ENCODE assay signal across 15 cellular contexts in the genomic region with DNA sequence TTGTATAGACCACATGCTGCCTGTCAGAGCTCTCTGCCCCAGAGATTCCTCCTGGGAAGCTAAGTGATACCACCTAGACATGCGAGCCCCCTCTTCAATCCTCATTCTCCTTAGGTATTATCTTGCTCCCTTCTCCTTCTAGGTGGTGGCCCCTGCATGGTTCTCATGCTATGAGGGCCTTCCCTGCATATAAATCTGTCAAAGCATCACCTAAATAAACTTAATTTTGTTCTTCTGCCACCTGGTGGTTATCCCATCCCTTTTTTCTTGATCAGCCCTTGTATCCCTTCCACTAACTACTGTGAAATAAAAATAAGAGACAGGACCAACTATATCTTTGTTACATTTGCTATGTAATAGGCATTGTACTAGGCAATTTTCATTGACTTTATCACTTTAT.
A peak's percentile ranks its signal among the peaks of the same experiment; 100 is the strongest.
DNase-seq lines count a peak whose midpoint lies in the region; ATAC-seq and TF ChIP-seq lines count a peak whose summit lies in the region.
"Had no signal": no experiment of that assay in that cellular context is flagged by ENCODE, and none has a peak within 500 bp of the region (broad histone marks: within the 10 kb centered on the region; RNA-seq: fewer than 3 reads in every experiment).

No MANE protein-coding gene starts in this region.

- H3K4me2 ChIP-seq in SU-DHL-6 (ENCODE audit: low read depth, low read length, poor library complexity, severe bottlenecking) = no peak overlapping the region

- H2AFZ ChIP-seq in SU-DHL-6 (ENCODE audit: low read depth, low read length, severe bottlenecking) = no peak overlapping the region

- H3K4me3 ChIP-seq in GM12865 (ENCODE audit: low read depth, low read length) (no peak overlapping the region), SU-DHL-6 (ENCODE audit: insufficient read depth, low read length, poor library complexity, severe bottlenecking) (no peak overlapping the region), kidney epithelial cell (ENCODE audit: low read depth, low read length) (no peak overlapping the region)
- H3K4me3 ChIP-seq: lower lobe of right lung, pancreas, SJCRH30 had no signal

- H3K36me3 ChIP-seq in SU-DHL-6 (ENCODE audit: low read length) (no peaks in the 10 kb centered on the region), kidney epithelial cell (ENCODE audit: control insufficient read depth, insufficient read depth, low read length) (no peaks in the 10 kb centered on the region)
- H3K36me3 ChIP-seq: lower lobe of right lung, pancreas, SJCRH30 had no signal

- H4K20me1 ChIP-seq in SU-DHL-6 (ENCODE audit: low read depth, low read length) = no peaks in the 10 kb centered on the region

- H3K27ac ChIP-seq in SU-DHL-6 (ENCODE audit: low read depth, low read length) = no peak overlapping the region
- H3K27ac ChIP-seq: HL-60, lower lobe of right lung, pancreas, SJCRH30 had no signal

- H3K27me3 ChIP-seq in SU-DHL-6 (ENCODE audit: low read length) (no peaks in the 10 kb centered on the region), kidney epithelial cell (ENCODE audit: control insufficient read depth, insufficient read depth, low read length) (no peaks in the 10 kb centered on the region)
- H3K27me3 ChIP-seq: pancreas had no signal

- H3K9me3 ChIP-seq in SU-DHL-6 (ENCODE audit: insufficient read depth, low read length) = no peaks in the 10 kb centered on the region
- H3K9me3 ChIP-seq: lower lobe of right lung, pancreas, SJCRH30 had no signal

- DNase-seq in GM12865 (ENCODE audit: low read depth) = peak; percentile 7
- DNase-seq in M059J (ENCODE audit: low read depth) = peak; percentile 1
- DNase-seq in kidney epithelial cell (ENCODE audit: low read depth) = no peak
- DNase-seq in HuH-7.5 (ENCODE audit: low spot score) = no peak
- no peak for DNase-seq in activated CD4-positive, alpha-beta T cell treated with anti-CD3 and anti-CD28 coated beads for 1 hour
- DNase-seq in left lobe of liver (ENCODE audit: low spot score) = no peak
- DNase-seq: activated CD4-positive, alpha-beta T cell treated with anti-CD3 and anti-CD28 coated beads, Interleukin-2, amount 50 U/mL, for 1 hour; cortex of kidney; lower lobe of right lung; NCI-H187 treated with DMSO at 0.1 percent for 48 hours; pancreas had no signal

- no peaks in the 10 kb centered on the region for H3K9me2 ChIP-seq in SU-DHL-6 (replicated peaks; ENCODE audit: insufficient read depth, low read length)

- TF ChIP-seq CTCF in GM12865 (IDR thresholded peaks at IDR 0.05; ENCODE audit: insufficient read depth, low read depth, low read length, missing control alignments) (no peak), SU-DHL-6 (IDR thresholded peaks at IDR 0.05; ENCODE audit: insufficient read depth, low read length, poor library complexity, severe bottlenecking) (peak; percentile 20), kidney epithelial cell (IDR thresholded peaks at IDR 0.05; ENCODE audit: insufficient read depth, low read length, poor library complexity, severe bottlenecking) (peak; percentile 19)

- no peaks in the 10 kb centered on the region for H3F3A ChIP-seq in SU-DHL-6 (ENCODE audit: insufficient read depth)

- no peaks in the 10 kb centered on the region for H3K79me2 ChIP-seq in SU-DHL-6 (ENCODE audit: insufficient read depth, low read length)

- no peak overlapping the region for H3K9ac ChIP-seq in SU-DHL-6 (ENCODE audit: low read length)

- ATAC-seq in left lobe of liver = no peak
- ATAC-seq: lower lobe of right lung; pancreas; stimulated activated effector memory CD8-positive, alpha-beta T cell treated with anti-CD3 and anti-CD28 coated beads, Interleukin-12 subunit alpha, Interleukin-12 subunit beta, amount 100 ng/mL, for 72 hours had no signal

Comparison
In these comparisons a context has a peak if more than half of its experiments do, and no peak if none do; other contexts are left out.
1. DNase-seq: peak in GM12865 (single experiment) and M059J (single experiment); none in kidney epithelial cell (single experiment), HuH-7.5 (single experiment), activated CD4-positive, alpha-beta T cell treated with anti-CD3 and anti-CD28 coated beads for 1 hour (single experiment) and left lobe of liver (single experiment).